In the genomic region with DNA sequence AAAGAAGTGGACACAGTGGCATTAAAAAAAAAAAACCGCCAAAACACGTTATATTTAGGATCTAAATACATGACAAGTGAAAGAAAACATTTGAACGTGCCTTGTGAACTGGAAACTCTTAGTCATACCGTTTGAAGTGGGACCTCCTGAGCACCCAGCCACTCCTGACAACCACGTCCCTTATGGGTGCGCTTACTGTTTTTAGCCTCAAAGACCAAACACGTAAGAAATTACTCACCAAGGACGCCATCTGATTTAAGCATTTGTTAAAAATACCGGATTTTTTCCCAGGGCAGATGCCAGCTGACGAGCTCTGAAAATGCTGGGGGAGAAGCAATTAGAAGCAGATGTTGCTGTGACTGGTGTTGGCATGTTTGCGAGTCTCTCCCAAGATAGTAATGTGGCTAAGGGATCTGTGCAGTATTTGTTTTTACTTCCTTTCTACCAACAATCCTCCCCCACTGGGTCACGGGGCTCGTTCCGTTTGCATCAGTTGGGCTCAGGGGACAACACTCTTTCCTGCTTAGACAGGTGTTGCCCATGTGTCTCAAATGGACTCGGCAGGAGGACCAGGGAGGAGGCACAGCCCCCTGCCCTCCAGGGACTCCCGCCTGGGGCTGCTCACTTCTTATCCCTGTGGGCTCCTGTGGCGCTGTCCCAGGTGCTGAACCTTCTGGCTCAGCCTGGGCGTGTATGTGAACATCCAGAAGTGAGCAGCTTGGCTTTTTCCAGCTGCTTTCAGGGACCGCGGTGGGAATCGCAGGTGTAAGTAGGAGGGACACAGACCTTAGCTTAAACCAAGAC, we compare ENCODE assay signal across 1 cellular context.
A peak's percentile ranks its signal among the peaks of the same experiment; 100 is the strongest.
TF ChIP-seq lines count a peak whose summit lies in the region.

No MANE protein-coding gene starts in this region.

TF ChIP-seq in HepG2, 621 proteins besides CTCF, POLR2A, EP300 and RAD21 (continued from another document and continues in another):
- TF ChIP-seq, protein P1, sequence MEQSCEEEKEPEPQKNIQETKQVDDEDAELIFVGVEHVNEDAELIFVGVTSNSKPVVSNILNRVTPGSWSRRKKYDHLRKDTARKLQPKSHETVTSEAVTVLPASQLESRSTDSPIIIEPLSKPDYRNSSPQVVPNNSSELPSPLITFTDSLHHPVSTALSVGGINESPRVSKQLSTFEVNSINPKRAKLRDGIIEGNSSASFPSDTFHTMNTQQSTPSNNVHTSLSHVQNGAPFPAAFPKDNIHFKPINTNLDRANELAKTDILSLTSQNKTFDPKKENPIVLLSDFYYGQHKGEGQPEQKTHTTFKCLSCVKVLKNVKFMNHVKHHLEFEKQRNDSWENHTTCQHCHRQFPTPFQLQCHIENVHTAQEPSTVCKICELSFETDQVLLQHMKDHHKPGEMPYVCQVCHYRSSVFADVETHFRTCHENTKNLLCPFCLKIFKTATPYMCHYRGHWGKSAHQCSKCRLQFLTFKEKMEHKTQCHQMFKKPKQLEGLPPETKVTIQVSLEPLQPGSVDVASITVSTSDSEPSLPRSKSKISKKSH (CRISPR knock-in tag; IDR thresholded peaks at IDR 0.05; ENCODE audit: borderline replicate concordance): no peak
- peak; percentile 60; the same call in 1 of the 2 replicates for TF ChIP-seq ZNF563 (CRISPR knock-in tag; IDR thresholded peaks at IDR 0.05)
- no peak for TF ChIP-seq ZSCAN12 (CRISPR knock-in tag; IDR thresholded peaks at IDR 0.05)
- no peak for TF ChIP-seq SMC3 (IDR thresholded peaks at IDR 0.05; ENCODE audit: low read length)
- TF ChIP-seq, protein P2, sequence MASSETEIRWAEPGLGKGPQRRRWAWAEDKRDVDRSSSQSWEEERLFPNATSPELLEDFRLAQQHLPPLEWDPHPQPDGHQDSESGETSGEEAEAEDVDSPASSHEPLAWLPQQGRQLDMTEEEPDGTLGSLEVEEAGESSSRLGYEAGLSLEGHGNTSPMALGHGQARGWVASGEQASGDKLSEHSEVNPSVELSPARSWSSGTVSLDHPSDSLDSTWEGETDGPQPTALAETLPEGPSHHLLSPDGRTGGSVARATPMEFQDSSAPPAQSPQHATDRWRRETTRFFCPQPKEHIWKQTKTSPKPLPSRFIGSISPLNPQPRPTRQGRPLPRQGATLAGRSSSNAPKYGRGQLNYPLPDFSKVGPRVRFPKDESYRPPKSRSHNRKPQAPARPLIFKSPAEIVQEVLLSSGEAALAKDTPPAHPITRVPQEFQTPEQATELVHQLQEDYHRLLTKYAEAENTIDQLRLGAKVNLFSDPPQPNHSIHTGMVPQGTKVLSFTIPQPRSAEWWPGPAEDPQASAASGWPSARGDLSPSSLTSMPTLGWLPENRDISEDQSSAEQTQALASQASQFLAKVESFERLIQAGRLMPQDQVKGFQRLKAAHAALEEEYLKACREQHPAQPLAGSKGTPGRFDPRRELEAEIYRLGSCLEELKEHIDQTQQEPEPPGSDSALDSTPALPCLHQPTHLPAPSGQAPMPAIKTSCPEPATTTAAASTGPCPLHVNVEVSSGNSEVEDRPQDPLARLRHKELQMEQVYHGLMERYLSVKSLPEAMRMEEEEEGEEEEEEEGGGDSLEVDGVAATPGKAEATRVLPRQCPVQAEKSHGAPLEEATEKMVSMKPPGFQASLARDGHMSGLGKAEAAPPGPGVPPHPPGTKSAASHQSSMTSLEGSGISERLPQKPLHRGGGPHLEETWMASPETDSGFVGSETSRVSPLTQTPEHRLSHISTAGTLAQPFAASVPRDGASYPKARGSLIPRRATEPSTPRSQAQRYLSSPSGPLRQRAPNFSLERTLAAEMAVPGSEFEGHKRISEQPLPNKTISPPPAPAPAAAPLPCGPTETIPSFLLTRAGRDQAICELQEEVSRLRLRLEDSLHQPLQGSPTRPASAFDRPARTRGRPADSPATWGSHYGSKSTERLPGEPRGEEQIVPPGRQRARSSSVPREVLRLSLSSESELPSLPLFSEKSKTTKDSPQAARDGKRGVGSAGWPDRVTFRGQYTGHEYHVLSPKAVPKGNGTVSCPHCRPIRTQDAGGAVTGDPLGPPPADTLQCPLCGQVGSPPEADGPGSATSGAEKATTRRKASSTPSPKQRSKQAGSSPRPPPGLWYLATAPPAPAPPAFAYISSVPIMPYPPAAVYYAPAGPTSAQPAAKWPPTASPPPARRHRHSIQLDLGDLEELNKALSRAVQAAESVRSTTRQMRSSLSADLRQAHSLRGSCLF (CRISPR knock-in tag; IDR thresholded peaks at IDR 0.05; ENCODE audit: borderline replicate concordance): no peak
- no peak for TF ChIP-seq ZFP1 (CRISPR knock-in tag; IDR thresholded peaks at IDR 0.05)
- TF ChIP-seq ZNF709 (CRISPR knock-in tag; IDR thresholded peaks at IDR 0.05): no peak
- no peak for TF ChIP-seq FOXM1 (CRISPR knock-in tag; IDR thresholded peaks at IDR 0.05)
- 0 out of 2 replicates have a peak, but pooled peaks have one; percentile 27 for TF ChIP-seq ZBTB38 (CRISPR knock-in tag; IDR thresholded peaks at IDR 0.05)
- TF ChIP-seq, protein P3, sequence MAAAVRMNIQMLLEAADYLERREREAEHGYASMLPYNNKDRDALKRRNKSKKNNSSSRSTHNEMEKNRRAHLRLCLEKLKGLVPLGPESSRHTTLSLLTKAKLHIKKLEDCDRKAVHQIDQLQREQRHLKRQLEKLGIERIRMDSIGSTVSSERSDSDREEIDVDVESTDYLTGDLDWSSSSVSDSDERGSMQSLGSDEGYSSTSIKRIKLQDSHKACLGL (CRISPR knock-in tag; IDR thresholded peaks at IDR 0.05): no peak
- TF ChIP-seq ZNF446 (CRISPR knock-in tag; IDR thresholded peaks at IDR 0.05): 0 out of 2 replicates have a peak, but pooled peaks have one; percentile 22
- TF ChIP-seq MBNL3 (CRISPR knock-in tag; conservative IDR thresholded peaks at IDR 0.05): no peak
- no peak for TF ChIP-seq MED8 (CRISPR knock-in tag; IDR thresholded peaks at IDR 0.05; ENCODE audit: insufficient replicate concordance)
- TF ChIP-seq ZNF251 (CRISPR knock-in tag; IDR thresholded peaks at IDR 0.05): no peak
- no peak for TF ChIP-seq SETDB1 (CRISPR knock-in tag; IDR thresholded peaks at IDR 0.05; ENCODE audit: borderline replicate concordance)
- TF ChIP-seq ZSCAN22 (CRISPR knock-in tag; IDR thresholded peaks at IDR 0.05): no peak
- 0 out of 2 replicates have a peak, but pooled peaks have one; percentile 62 for TF ChIP-seq GPN1 (CRISPR knock-in tag; IDR thresholded peaks at IDR 0.05; ENCODE audit: borderline replicate concordance)
- TF ChIP-seq ZNF816 (CRISPR knock-in tag; IDR thresholded peaks at IDR 0.05; ENCODE audit: borderline replicate concordance): 0 out of 2 replicates have a peak, but pooled peaks have one; percentile 52
- no peak for TF ChIP-seq PAWR (CRISPR knock-in tag; IDR thresholded peaks at IDR 0.05; ENCODE audit: borderline replicate concordance)
- no peak for TF ChIP-seq ZC3H4 (CRISPR knock-in tag; IDR thresholded peaks at IDR 0.05; ENCODE audit: borderline replicate concordance)
- no peak for TF ChIP-seq RXRA (CRISPR knock-in tag; IDR thresholded peaks at IDR 0.05)
- TF ChIP-seq ZNF546 (CRISPR knock-in tag; conservative IDR thresholded peaks at IDR 0.05): no peak
- TF ChIP-seq AGO1 (IDR thresholded peaks at IDR 0.05; ENCODE audit: low read depth, low read length, poor library complexity, severe bottlenecking): no peak
- no peak for TF ChIP-seq ZFAT (CRISPR knock-in tag; conservative IDR thresholded peaks at IDR 0.05)
- no peak for TF ChIP-seq EZH2 (conservative IDR thresholded peaks at IDR 0.05; ENCODE audit: low read depth, low read length)
- peak; percentile 7; the same call in 1 of the 2 replicates for TF ChIP-seq ETV5 (CRISPR knock-in tag; IDR thresholded peaks at IDR 0.05; ENCODE audit: borderline replicate concordance)
- no peak for TF ChIP-seq AGO2 (optimal IDR thresholded peaks at IDR 0.05; ENCODE audit: low read depth, low read length)
- peak; percentile 84; the same call in 1 of the 2 replicates for TF ChIP-seq HOXA5 (CRISPR knock-in tag; IDR thresholded peaks at IDR 0.05)
- TF ChIP-seq FOXJ3 (CRISPR knock-in tag; IDR thresholded peaks at IDR 0.05; ENCODE audit: borderline replicate concordance): no peak
- TF ChIP-seq ZFP36 (IDR thresholded peaks at IDR 0.05; ENCODE audit: borderline replicate concordance, low read depth, low read length, partially characterized antibody): no peak
- no peak for TF ChIP-seq ZIK1 (CRISPR knock-in tag; IDR thresholded peaks at IDR 0.05; ENCODE audit: borderline replicate concordance, low read depth)
- TF ChIP-seq, protein P4, sequence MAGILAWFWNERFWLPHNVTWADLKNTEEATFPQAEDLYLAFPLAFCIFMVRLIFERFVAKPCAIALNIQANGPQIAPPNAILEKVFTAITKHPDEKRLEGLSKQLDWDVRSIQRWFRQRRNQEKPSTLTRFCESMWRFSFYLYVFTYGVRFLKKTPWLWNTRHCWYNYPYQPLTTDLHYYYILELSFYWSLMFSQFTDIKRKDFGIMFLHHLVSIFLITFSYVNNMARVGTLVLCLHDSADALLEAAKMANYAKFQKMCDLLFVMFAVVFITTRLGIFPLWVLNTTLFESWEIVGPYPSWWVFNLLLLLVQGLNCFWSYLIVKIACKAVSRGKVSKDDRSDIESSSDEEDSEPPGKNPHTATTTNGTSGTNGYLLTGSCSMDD (CRISPR knock-in tag; IDR thresholded peaks at IDR 0.05): no peak
- no peak for TF ChIP-seq POLR2G (IDR thresholded peaks at IDR 0.05; ENCODE audit: low read depth, low read length)
- peak; percentile 76; the same call in 1 of the 2 replicates for TF ChIP-seq TGIF2 (CRISPR knock-in tag; IDR thresholded peaks at IDR 0.05)
- TF ChIP-seq, protein P5, sequence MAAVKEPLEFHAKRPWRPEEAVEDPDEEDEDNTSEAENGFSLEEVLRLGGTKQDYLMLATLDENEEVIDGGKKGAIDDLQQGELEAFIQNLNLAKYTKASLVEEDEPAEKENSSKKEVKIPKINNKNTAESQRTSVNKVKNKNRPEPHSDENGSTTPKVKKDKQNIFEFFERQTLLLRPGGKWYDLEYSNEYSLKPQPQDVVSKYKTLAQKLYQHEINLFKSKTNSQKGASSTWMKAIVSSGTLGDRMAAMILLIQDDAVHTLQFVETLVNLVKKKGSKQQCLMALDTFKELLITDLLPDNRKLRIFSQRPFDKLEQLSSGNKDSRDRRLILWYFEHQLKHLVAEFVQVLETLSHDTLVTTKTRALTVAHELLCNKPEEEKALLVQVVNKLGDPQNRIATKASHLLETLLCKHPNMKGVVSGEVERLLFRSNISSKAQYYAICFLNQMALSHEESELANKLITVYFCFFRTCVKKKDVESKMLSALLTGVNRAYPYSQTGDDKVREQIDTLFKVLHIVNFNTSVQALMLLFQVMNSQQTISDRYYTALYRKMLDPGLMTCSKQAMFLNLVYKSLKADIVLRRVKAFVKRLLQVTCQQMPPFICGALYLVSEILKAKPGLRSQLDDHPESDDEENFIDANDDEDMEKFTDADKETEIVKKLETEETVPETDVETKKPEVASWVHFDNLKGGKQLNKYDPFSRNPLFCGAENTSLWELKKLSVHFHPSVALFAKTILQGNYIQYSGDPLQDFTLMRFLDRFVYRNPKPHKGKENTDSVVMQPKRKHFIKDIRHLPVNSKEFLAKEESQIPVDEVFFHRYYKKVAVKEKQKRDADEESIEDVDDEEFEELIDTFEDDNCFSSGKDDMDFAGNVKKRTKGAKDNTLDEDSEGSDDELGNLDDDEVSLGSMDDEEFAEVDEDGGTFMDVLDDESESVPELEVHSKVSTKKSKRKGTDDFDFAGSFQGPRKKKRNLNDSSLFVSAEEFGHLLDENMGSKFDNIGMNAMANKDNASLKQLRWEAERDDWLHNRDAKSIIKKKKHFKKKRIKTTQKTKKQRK (IDR thresholded peaks at IDR 0.05; ENCODE audit: low read length): no peak
- TF ChIP-seq CBFB (CRISPR knock-in tag; IDR thresholded peaks at IDR 0.05): 0 out of 2 replicates have a peak, but pooled peaks have one; percentile 24
- TF ChIP-seq ZNF335 (CRISPR knock-in tag; IDR thresholded peaks at IDR 0.05): peak; percentile 65; the same call in 1 of the 2 replicates
- TF ChIP-seq ZNF564 (CRISPR knock-in tag; IDR thresholded peaks at IDR 0.05): no peak
- TF ChIP-seq, protein P6, sequence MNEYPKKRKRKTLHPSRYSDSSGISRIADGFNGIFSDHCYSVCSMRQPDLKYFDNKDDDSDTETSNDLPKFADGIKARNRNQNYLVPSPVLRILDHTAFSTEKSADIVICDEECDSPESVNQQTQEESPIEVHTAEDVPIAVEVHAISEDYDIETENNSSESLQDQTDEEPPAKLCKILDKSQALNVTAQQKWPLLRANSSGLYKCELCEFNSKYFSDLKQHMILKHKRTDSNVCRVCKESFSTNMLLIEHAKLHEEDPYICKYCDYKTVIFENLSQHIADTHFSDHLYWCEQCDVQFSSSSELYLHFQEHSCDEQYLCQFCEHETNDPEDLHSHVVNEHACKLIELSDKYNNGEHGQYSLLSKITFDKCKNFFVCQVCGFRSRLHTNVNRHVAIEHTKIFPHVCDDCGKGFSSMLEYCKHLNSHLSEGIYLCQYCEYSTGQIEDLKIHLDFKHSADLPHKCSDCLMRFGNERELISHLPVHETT (CRISPR knock-in tag; conservative IDR thresholded peaks at IDR 0.05): 0 out of 2 replicates have a peak, but pooled peaks have one; percentile 30
- TF ChIP-seq ETV6 (CRISPR knock-in tag; conservative IDR thresholded peaks at IDR 0.05): no peak
- TF ChIP-seq ZNF350 (CRISPR knock-in tag; IDR thresholded peaks at IDR 0.05; ENCODE audit: borderline replicate concordance, low read depth): no peak
- TF ChIP-seq DPF2 (CRISPR knock-in tag; IDR thresholded peaks at IDR 0.05; ENCODE audit: borderline replicate concordance, low read depth): no peak
- TF ChIP-seq GABPB1 (CRISPR knock-in tag; IDR thresholded peaks at IDR 0.05): no peak
- no peak for TF ChIP-seq ZNF737 (CRISPR knock-in tag; IDR thresholded peaks at IDR 0.05; ENCODE audit: borderline replicate concordance)
- TF ChIP-seq, protein P7, sequence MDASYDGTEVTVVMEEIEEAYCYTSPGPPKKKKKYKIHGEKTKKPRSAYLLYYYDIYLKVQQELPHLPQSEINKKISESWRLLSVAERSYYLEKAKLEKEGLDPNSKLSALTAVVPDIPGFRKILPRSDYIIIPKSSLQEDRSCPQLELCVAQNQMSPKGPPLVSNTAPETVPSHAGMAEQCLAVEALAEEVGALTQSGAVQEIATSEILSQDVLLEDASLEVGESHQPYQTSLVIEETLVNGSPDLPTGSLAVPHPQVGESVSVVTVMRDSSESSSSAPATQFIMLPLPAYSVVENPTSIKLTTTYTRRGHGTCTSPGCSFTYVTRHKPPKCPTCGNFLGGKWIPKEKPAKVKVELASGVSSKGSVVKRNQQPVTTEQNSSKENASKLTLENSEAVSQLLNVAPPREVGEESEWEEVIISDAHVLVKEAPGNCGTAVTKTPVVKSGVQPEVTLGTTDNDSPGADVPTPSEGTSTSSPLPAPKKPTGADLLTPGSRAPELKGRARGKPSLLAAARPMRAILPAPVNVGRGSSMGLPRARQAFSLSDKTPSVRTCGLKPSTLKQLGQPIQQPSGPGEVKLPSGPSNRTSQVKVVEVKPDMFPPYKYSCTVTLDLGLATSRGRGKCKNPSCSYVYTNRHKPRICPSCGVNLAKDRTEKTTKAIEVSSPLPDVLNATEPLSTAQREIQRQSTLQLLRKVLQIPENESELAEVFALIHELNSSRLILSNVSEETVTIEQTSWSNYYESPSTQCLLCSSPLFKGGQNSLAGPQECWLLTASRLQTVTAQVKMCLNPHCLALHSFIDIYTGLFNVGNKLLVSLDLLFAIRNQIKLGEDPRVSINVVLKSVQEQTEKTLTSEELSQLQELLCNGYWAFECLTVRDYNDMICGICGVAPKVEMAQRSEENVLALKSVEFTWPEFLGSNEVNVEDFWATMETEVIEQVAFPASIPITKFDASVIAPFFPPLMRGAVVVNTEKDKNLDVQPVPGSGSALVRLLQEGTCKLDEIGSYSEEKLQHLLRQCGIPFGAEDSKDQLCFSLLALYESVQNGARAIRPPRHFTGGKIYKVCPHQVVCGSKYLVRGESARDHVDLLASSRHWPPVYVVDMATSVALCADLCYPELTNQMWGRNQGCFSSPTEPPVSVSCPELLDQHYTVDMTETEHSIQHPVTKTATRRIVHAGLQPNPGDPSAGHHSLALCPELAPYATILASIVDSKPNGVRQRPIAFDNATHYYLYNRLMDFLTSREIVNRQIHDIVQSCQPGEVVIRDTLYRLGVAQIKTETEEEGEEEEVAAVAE (CRISPR knock-in tag; IDR thresholded peaks at IDR 0.05; ENCODE audit: borderline replicate concordance): peak; percentile 76; the same call in 1 of the 2 replicates
- TF ChIP-seq ZNF781 (CRISPR knock-in tag; IDR thresholded peaks at IDR 0.05; ENCODE audit: borderline replicate concordance, not compliant biosample characterization): peak; percentile 54
